Comparison of ENCODE assay signal across 3 cellular contexts in the genomic region with DNA sequence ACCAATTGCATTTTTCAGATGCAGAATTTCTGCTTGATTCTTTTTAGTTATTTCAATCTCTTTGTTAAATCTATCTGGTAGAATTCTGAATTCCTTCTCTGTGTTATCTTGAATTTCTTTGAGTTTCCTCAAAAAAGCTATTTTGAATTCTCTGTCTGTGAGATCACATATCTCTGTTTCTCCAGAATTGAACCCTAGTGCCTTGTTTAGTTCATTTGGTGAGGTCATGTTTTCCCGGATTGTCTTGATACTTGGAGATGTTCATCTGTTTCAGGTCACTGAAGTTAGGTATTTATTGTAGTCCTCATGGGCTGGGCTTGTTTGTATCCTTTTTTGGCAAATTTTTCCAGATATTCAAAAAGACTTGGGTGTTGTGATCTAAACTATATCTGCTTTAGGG.
"Had no signal": no experiment of that assay in that cellular context is flagged by ENCODE, and none has a peak within 500 bp of the region (broad histone marks: within the 10 kb centered on the region; RNA-seq: fewer than 3 reads in every experiment).

No MANE protein-coding gene starts in this region.

- DNase-seq: GDM1, GF-D8 had no signal

- H3K4me3 ChIP-seq: GM12878 had no signal
